In the genomic region with DNA sequence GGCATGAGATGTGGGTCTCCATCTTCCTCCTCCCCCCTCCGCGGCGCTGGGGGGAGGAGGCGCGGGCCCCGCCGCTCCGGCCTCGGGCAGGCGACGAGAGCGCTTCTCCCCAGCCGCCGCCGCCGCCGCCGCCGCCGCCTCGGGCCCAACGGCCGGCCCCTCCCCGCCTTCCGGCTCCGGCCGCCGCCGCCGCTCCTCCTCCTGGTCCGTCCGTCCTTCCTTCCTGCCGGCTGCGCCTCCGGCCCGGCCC, we compare ENCODE assay signal across 8 cellular contexts. TPM values are rescaled to one million over a fixed set of nuclear protein-coding genes. Genes with fewer than 3 reads are reported as not detected.
A peak's percentile ranks its signal among the peaks of the same experiment; 100 is the strongest.
DNase-seq lines count a peak whose midpoint lies in the region; ATAC-seq and TF ChIP-seq lines count a peak whose summit lies in the region.

No MANE protein-coding gene starts in this region.

- H3K4me1 ChIP-seq in iPS DF 6.9 (ENCODE audit: control insufficient read depth, insufficient read depth, low read length) (peaks cover 9% of the 10 kb centered on the region), spleen (peaks cover 24 to 68% (median 54%) of the 10 kb centered on the region in 6 donors)

- peaks cover 15% of the 10 kb centered on the region for H3K36me3 Mint-ChIP-seq in activated naive CD8-positive, alpha-beta T cell treated with anti-CD3 and anti-CD28 coated beads, Interleukin-2, amount 10 ng/mL, durations not matched to agents 7 days and 5 days

- peaks cover 42% of the 10 kb centered on the region for H3K4me1 Mint-ChIP-seq in activated naive CD8-positive, alpha-beta T cell treated with anti-CD3 and anti-CD28 coated beads, Interleukin-2, amount 10 ng/mL, durations not matched to agents 7 days and 5 days

- no peaks in the 10 kb centered on the region for H3K9me3 Mint-ChIP-seq in activated naive CD8-positive, alpha-beta T cell treated with anti-CD3 and anti-CD28 coated beads, Interleukin-2, amount 10 ng/mL, durations not matched to agents 7 days and 5 days

- no peak overlapping the region for H3K27ac ChIP-seq in iPS DF 6.9 (ENCODE audit: low read length)
- H3K27ac ChIP-seq in spleen: peak overlapping the region; percentile 67 to 98 (median 96)

- no peaks in the 10 kb centered on the region for H3K36me3 ChIP-seq in iPS DF 6.9 (ENCODE audit: control insufficient read depth, insufficient read depth, low read length)
- peaks cover 0 to 4% (median 0%) of the 10 kb centered on the region in 6 donors for H3K36me3 ChIP-seq in spleen

- H3K4me3 ChIP-seq in iPS DF 6.9 (ENCODE audit: low read length): peak overlapping the region; percentile 46; the same call in 1 of the 2 replicates
- peak overlapping the region; percentile 58 to 98 (median 94) for H3K4me3 ChIP-seq in spleen

- peak; percentile 77 for DNase-seq in AG20443 (ENCODE audit: low spot score)
- DNase-seq in NCI-H2196 treated with DMSO at 0.1 percent for 48 hours (lab: John Stamatoyannopoulos, UW; ENCODE audit: unreplicated experiment): peak; percentile 11
- no peak for DNase-seq in activated naive CD8-positive, alpha-beta T cell treated with anti-CD3 and anti-CD28 coated beads, Interleukin-2, amount 10 ng/mL, durations not matched to agents 7 days and 5 days
- DNase-seq in iPS DF 6.9 (ENCODE audit: low read depth, low spot score): no peak
- DNase-seq in spleen: peak; percentile 96
- DNase-seq in KG1 (lab: John Stamatoyannopoulos, UW): no peak

- intact Hi-C loops in spleen (cut with DNase I; ENCODE audit: low total_unique reads): loop anchor here (10.0 kb wide), 1 partner anchor 1019 kb away; no protein-coding TSS in a partner anchor

- WGBS in iPS DF 6.9 (ENCODE audit: insufficient coverage, insufficient read length): no CpG with 5 or more reads among the region's 36 CpGs
- whole genome bisulfite sequencing in spleen, 5 donors: 0 to 1% (median 0%) methylated on average over 4 to 36 of the region's 36 CpGs; no CpG with 5 or more reads in 1 of the 5 donors

- H3K27ac Mint-ChIP-seq in activated naive CD8-positive, alpha-beta T cell treated with anti-CD3 and anti-CD28 coated beads, Interleukin-2, amount 10 ng/mL, durations not matched to agents 7 days and 5 days: peak overlapping the region; percentile 90

- H3K27me3 ChIP-seq in iPS DF 6.9 (ENCODE audit: control insufficient read depth, insufficient read depth, low read length) (peaks cover 19% of the 10 kb centered on the region; the same call in 1 of the 2 replicates), spleen (replicated peaks in 1 of 7) (no peaks in the 10 kb centered on the region)

- POLR2A ChIA-PET in activated naive CD8-positive, alpha-beta T cell treated with anti-CD3 and anti-CD28 coated beads, Interleukin-2, amount 10 ng/mL, durations not matched to agents 7 days and 5 days (lab: Charles Lee): interaction anchor here (0.8 to 2.5 kb wide), 7 partner anchors 9 to 842 kb away, joined by 3 to 46 read pairs (median 4); a partner anchor contains a TSS

- ATAC-seq in GM18498 (IDR thresholded peaks at IDR 0.05; ENCODE audit: unreplicated experiment) (peak; percentile 67), HG02938 (IDR thresholded peaks at IDR 0.05; ENCODE audit: unreplicated experiment) (peak; percentile 42)
- ATAC-seq in activated naive CD8-positive, alpha-beta T cell treated with anti-CD3 and anti-CD28 coated beads, Interleukin-2, amount 10 ng/mL, durations not matched to agents 7 days and 5 days (ENCODE audit: low read depth): peak; percentile 47

- H3K4me3 Mint-ChIP-seq in activated naive CD8-positive, alpha-beta T cell treated with anti-CD3 and anti-CD28 coated beads, Interleukin-2, amount 10 ng/mL, durations not matched to agents 7 days and 5 days: peak overlapping the region; percentile 96

- TF ChIP-seq POLR2A in spleen (IDR thresholded peaks at IDR 0.05): no peak

- TF ChIP-seq CTCF in spleen (IDR thresholded peaks at IDR 0.05 in 8 of 11, conservative IDR thresholded peaks at IDR 0.05 in 3 of 11): no peak

- H3K27me3 Mint-ChIP-seq in activated naive CD8-positive, alpha-beta T cell treated with anti-CD3 and anti-CD28 coated beads, Interleukin-2, amount 10 ng/mL, durations not matched to agents 7 days and 5 days: no peaks in the 10 kb centered on the region

- H3K9me3 ChIP-seq in iPS DF 6.9 (ENCODE audit: control insufficient read depth, insufficient read depth, low read length) (no peaks in the 10 kb centered on the region), spleen (no peaks in the 10 kb centered on the region)

RNA-seq across cellular contexts. Expression of a gene that starts 0.4 kb away (rescaled TPM):
- total RNA-seq in activated naive CD8-positive, alpha-beta T cell treated with anti-CD3 and anti-CD28 coated beads, Interleukin-2, amount 10 ng/mL, durations not matched to agents 7 days and 5 days: 10 to 100 TPM; 33.7 to 34.8 TPM
- total RNA-seq in spleen: 10 to 100 TPM; 13.0 to 21.4 (median 19.8) TPM
- 10 to 100 TPM in 1 of 3 donors, 1 to 10 TPM in 2; 1.9 to 10.1 (median 5.0) TPM for polyA plus RNA-seq in spleen

RNA-seq across cellular contexts. Expression of a gene that starts 35.1 kb away (rescaled TPM):
- total RNA-seq in activated naive CD8-positive, alpha-beta T cell treated with anti-CD3 and anti-CD28 coated beads, Interleukin-2, amount 10 ng/mL, durations not matched to agents 7 days and 5 days: not detected
- 1 to 10 TPM; 3.9 to 8.7 (median 5.0) TPM for total RNA-seq in spleen
- 1 to 10 TPM; 1.1 to 1.8 (median 1.7) TPM for polyA plus RNA-seq in spleen

Comparison
In these comparisons a context has a peak if more than half of its experiments do, and no peak if none do; other contexts are left out.
1. DNase-seq: peak in AG20443 (single experiment), NCI-H2196 treated with DMSO at 0.1 percent for 48 hours (single experiment) and spleen (single experiment); none in activated naive CD8-positive, alpha-beta T cell treated with anti-CD3 and anti-CD28 coated beads, Interleukin-2, amount 10 ng/mL, durations not matched to agents 7 days and 5 days (single experiment), iPS DF 6.9 (single experiment) and KG1 (single experiment).
2. RNA of a gene that starts 35.1 kb away (total RNA-seq): 3.9 to 8.7 TPM in spleen; not detected in activated naive CD8-positive, alpha-beta T cell treated with anti-CD3 and anti-CD28 coated beads, Interleukin-2, amount 10 ng/mL, durations not matched to agents 7 days and 5 days; every median in the first group is over 4 times any median in the second.
3. Peak in every context shown above with its lines, with median percentiles within 50 percentile points of each other: ATAC-seq.